1 cellular context compared by ENCODE assay signal in the genomic region with DNA sequence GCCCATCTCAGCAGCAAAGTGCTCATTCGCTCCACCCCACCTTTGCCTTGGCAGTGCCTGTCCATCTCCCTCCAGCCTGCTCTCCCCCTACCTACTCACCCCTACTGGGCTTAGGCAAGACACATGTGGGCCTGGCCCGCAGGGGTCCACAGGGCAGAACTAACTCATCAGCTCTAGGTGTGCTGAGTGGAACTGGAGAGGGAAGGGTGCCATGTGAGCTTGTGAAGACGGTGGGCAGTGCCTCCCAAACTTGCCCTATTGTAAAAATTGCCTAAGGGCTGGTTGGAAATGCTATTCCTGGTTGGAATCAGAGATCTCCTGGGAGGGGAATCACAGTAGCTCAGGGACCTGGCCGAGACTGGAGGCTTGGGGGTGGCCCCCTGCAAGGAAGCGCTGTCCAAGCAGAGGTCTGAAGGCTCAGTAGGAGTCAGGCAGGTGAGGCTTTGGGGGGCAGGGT.
TF ChIP-seq lines count a peak whose summit lies in the region.

No MANE protein-coding gene starts in this region.

TF ChIP-seq in SK-N-SH, 30 proteins besides CTCF, POLR2A, EP300 and RAD21 (continued from another document):
- TF ChIP-seq, protein P1, sequence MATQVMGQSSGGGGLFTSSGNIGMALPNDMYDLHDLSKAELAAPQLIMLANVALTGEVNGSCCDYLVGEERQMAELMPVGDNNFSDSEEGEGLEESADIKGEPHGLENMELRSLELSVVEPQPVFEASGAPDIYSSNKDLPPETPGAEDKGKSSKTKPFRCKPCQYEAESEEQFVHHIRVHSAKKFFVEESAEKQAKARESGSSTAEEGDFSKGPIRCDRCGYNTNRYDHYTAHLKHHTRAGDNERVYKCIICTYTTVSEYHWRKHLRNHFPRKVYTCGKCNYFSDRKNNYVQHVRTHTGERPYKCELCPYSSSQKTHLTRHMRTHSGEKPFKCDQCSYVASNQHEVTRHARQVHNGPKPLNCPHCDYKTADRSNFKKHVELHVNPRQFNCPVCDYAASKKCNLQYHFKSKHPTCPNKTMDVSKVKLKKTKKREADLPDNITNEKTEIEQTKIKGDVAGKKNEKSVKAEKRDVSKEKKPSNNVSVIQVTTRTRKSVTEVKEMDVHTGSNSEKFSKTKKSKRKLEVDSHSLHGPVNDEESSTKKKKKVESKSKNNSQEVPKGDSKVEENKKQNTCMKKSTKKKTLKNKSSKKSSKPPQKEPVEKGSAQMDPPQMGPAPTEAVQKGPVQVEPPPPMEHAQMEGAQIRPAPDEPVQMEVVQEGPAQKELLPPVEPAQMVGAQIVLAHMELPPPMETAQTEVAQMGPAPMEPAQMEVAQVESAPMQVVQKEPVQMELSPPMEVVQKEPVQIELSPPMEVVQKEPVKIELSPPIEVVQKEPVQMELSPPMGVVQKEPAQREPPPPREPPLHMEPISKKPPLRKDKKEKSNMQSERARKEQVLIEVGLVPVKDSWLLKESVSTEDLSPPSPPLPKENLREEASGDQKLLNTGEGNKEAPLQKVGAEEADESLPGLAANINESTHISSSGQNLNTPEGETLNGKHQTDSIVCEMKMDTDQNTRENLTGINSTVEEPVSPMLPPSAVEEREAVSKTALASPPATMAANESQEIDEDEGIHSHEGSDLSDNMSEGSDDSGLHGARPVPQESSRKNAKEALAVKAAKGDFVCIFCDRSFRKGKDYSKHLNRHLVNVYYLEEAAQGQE (IDR thresholded peaks at IDR 0.05; ENCODE audit: low read depth, low read length), result no peak
- TF ChIP-seq, protein P2, sequence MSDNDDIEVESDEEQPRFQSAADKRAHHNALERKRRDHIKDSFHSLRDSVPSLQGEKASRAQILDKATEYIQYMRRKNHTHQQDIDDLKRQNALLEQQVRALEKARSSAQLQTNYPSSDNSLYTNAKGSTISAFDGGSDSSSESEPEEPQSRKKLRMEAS (IDR thresholded peaks at IDR 0.05; ENCODE audit: low read depth), result no peak
- TF ChIP-seq TCF12 (IDR thresholded peaks at IDR 0.05) (no peak), FOXM1 (IDR thresholded peaks at IDR 0.05; ENCODE audit: low read depth) (no peak), TAF1 (IDR thresholded peaks at IDR 0.05; ENCODE audit: borderline replicate concordance, low read depth, low read length) (no peak), NFIC (IDR thresholded peaks at IDR 0.05; ENCODE audit: borderline replicate concordance) (no peak)
- TF ChIP-seq, protein P3, sequence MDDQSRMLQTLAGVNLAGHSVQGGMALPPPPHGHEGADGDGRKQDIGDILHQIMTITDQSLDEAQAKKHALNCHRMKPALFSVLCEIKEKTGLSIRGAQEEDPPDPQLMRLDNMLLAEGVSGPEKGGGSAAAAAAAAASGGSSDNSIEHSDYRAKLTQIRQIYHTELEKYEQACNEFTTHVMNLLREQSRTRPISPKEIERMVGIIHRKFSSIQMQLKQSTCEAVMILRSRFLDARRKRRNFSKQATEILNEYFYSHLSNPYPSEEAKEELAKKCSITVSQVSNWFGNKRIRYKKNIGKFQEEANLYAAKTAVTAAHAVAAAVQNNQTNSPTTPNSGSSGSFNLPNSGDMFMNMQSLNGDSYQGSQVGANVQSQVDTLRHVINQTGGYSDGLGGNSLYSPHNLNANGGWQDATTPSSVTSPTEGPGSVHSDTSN (IDR thresholded peaks at IDR 0.05), result no peak
TF ChIP-seq in SK-N-SH: peak in this region for 0.
